ENCODE assay signal across 8 cellular contexts in genomic region chr1:86154581-86155060, GRCh38. TPM values are rescaled to one million over a fixed set of nuclear protein-coding genes. Genes with fewer than 3 reads are reported as not detected.
DNase-seq lines count a peak whose midpoint lies in the region; ATAC-seq and TF ChIP-seq lines count a peak whose summit lies in the region.

No MANE protein-coding gene starts in this region.

- H3K27ac ChIP-seq in brain microvascular endothelial cell = no peak overlapping the region
- H3K27ac ChIP-seq in iPS-18a (ENCODE audit: low read length) = no peak overlapping the region
- H3K27ac ChIP-seq in stomach = no peak overlapping the region

- ATAC-seq in GM19395 (IDR thresholded peaks at IDR 0.05; ENCODE audit: unreplicated experiment) = no peak
- ATAC-seq in HG02642 (IDR thresholded peaks at IDR 0.05; ENCODE audit: poor library complexity, unreplicated experiment) = no peak
- no peak for ATAC-seq in GM18909 (IDR thresholded peaks at IDR 0.05; ENCODE audit: poor library complexity, unreplicated experiment)

- no peaks in the 10 kb centered on the region for H3K27me3 ChIP-seq in brain microvascular endothelial cell (replicated peaks)
- H3K27me3 ChIP-seq in iPS-18a (ENCODE audit: control insufficient read depth, insufficient read depth, low read length) = peaks cover 43% of the 10 kb centered on the region
- H3K27me3 ChIP-seq in stomach = peaks cover 0 to 34% (median 31%) of the 10 kb centered on the region in 3 donors

- TF ChIP-seq EP300 in stomach (IDR thresholded peaks at IDR 0.05) = no peak

- CTCF ChIA-PET in HEK293T (lab: Yijun Ruan, JAX) = no interaction called here

- in situ Hi-C loops in brain microvascular endothelial cell (cut with HindIII; ENCODE audit: low pct_ligation_motif_present, low sequenced_read_pairs) = no loop called here

- H3K9ac ChIP-seq in iPS-18a (ENCODE audit: low read length) = peak overlapping the region; percentile 19

- H3K36me3 ChIP-seq in brain microvascular endothelial cell (replicated peaks) (no peaks in the 10 kb centered on the region), iPS-18a (ENCODE audit: control insufficient read depth, low read depth, low read length) (no peaks in the 10 kb centered on the region), stomach (no peaks in the 10 kb centered on the region)

- H3K9me3 ChIP-seq in iPS-18a (ENCODE audit: control insufficient read depth, low read depth, low read length) (no peaks in the 10 kb centered on the region), stomach (no peaks in the 10 kb centered on the region)

- POLR2A ChIA-PET in HEK293T (lab: Yijun Ruan, JAX) = no interaction called here

- 32 to 47% (median 44%) methylated on average over 15 to 21 of the region's 21 CpGs for WGBS in stomach, 5 donors

- no peak for TF ChIP-seq POLR2A in stomach (IDR thresholded peaks at IDR 0.05)

- TF ChIP-seq CTCF in brain microvascular endothelial cell (IDR thresholded peaks at IDR 0.05; ENCODE audit: low read depth, low read length, missing control alignments) (no peak), stomach (IDR thresholded peaks at IDR 0.05) (no peak)

- H3K4me1 ChIP-seq in iPS-18a (ENCODE audit: control insufficient read depth, low read depth, low read length) = peaks cover 9% of the 10 kb centered on the region
- peaks cover 17 to 32% (median 22%) of the 10 kb centered on the region in 4 donors for H3K4me1 ChIP-seq in stomach

- H3K4me3 ChIP-seq in brain microvascular endothelial cell (ENCODE audit: low read depth, low read length) = peak overlapping the region; percentile 52
- H3K4me3 ChIP-seq in iPS-18a (ENCODE audit: low read length) = peak overlapping the region; percentile 68
- peak overlapping the region in 3 of 4 donors; percentile 42 to 48 (median 45) for H3K4me3 ChIP-seq in stomach

- intact Hi-C loops in stomach (cut with DNase I; ENCODE audit: low total_unique reads) = no loop called here

- DNase-seq in HEK293T (ENCODE audit: extremely low spot score) = peak; percentile 8
- DNase-seq in brain microvascular endothelial cell = no peak
- DNase-seq in stomach = no peak
- DNase-seq in activated CD4-positive, alpha-beta T cell treated with anti-CD3 and anti-CD28 coated beads for 48 hours = no peak

TF ChIP-seq in HEK293T, 16 proteins besides CTCF, POLR2A, EP300 and RAD21:
- no peak for TF ChIP-seq FOXM1 (IDR thresholded peaks at IDR 0.05; ENCODE audit: borderline replicate concordance)
- TF ChIP-seq HDGF (IDR thresholded peaks at IDR 0.05; ENCODE audit: borderline replicate concordance) = no peak
- no peak for TF ChIP-seq ARNT (IDR thresholded peaks at IDR 0.05)
- no peak for TF ChIP-seq ELF4 (IDR thresholded peaks at IDR 0.05)
TF ChIP-seq in HEK293T: peak in this region for 0.

RNA-seq across cellular contexts. Expression of gene COL24A1, which starts 2.0 kb away (rescaled TPM):
- 1 to 10 TPM in 2 of 5 donors, under 1 TPM in 2, not detected in 1; under 0.01 to 2.4 (median 1.3) TPM for total RNA-seq in stomach
- under 1 TPM in 2 of 3 donors, not detected in 1; 0.06 to 0.10 TPM for polyA plus RNA-seq in stomach
